Comparison of ENCODE assay signal across 8 cellular contexts in the genomic region with DNA sequence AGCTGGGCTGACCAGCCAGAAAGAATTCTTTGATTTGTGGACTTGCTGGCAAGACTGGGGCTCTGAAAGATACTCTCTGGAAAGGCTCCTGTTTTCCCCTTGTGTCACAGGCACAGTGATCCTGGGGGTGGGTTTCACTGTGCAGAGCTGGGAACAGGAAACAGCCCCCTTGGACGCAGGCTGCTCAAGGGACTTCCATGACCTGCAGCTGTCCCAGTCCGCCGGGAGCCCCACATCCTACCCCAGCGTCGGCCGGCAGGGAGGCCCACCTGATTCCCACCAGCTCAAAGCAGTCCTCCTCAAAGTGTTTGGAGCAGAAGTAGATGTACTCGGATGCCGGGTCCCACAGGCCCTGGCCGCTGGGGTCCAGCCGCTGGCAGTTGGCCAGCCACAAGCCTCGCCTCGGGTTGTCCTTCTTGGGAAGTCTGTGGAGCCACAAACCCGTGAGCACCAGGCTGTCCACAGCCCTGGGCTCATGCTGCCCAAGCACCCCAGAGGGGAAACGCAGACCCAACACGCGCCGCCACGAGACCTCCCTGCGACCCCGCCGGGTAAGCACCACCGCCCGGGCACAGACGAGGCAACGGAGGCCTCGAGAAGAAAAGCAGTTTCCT. TPM values are rescaled to one million over a fixed set of nuclear protein-coding genes. Genes with fewer than 3 reads are reported as not detected.
DNase-seq lines count a peak whose midpoint lies in the region.

No MANE protein-coding gene starts in this region.

- DNase-seq in GM19238 (ENCODE audit: insufficient read length, low spot score) (peak; percentile 37), ureter (ENCODE audit: low spot score) (no peak), AG20443 (ENCODE audit: low spot score) (no peak), germinal center (ENCODE audit: low spot score) (no peak)
- DNase-seq in stimulated activated CD4-positive, alpha-beta T cell treated with anti-CD3 and anti-CD28 coated beads, Interleukin-4, amount 100 ng/mL, for 1 hour, result no peak

- H3K4me1 ChIP-seq in muscle layer of duodenum (ENCODE audit: control insufficient read depth in 1 of 2, insufficient read depth in 2 of 2, low read length in 2 of 2), result peaks cover 18 to 32% of the 10 kb centered on the region in 2 donors

- no peaks in the 10 kb centered on the region for H3K27me3 ChIP-seq in muscle layer of duodenum (ENCODE audit: low read depth, low read length)

- H3K27ac ChIP-seq in KOPT-K1 (ENCODE audit: low read depth, low read length, poor library complexity, severe bottlenecking) (peak overlapping the region; percentile 91), cingulate gyrus (ENCODE audit: low read depth, low read length) (peak overlapping the region; percentile 96), muscle layer of duodenum (ENCODE audit: low read length) (peak overlapping the region; percentile 93)

- H3K36me3 ChIP-seq in KOPT-K1 (ENCODE audit: insufficient read depth, low read length), result peaks cover 46% of the 10 kb centered on the region
- H3K36me3 ChIP-seq in muscle layer of duodenum (ENCODE audit: control insufficient read depth in 1 of 2, insufficient read depth in 2 of 2, low read length in 2 of 2), result peaks cover 2 to 54% of the 10 kb centered on the region in 2 donors

- H3K9me3 ChIP-seq in KOPT-K1 (ENCODE audit: insufficient read depth, low read length, poor library complexity, severe bottlenecking), result no peaks in the 10 kb centered on the region
- H3K9me3 ChIP-seq in muscle layer of duodenum (ENCODE audit: control insufficient read depth in 1 of 2, low read length in 2 of 2), result no peaks in the 10 kb centered on the region

- peak overlapping the region; percentile 79 to 90 for H3K4me3 ChIP-seq in muscle layer of duodenum (ENCODE audit: low read depth in 1 of 2, low read length in 2 of 2)

RNA-seq across cellular contexts. Expression of gene THAP7, which starts 0.8 kb away (rescaled TPM):
- 25.8 TPM for total RNA-seq in ureter

RNA-seq across cellular contexts. Expression of gene P2RX6, which starts 13.9 kb away (rescaled TPM):
- 5.7 TPM for total RNA-seq in ureter

RNA-seq across cellular contexts. Expression of gene LZTR1, which starts 19.0 kb away (rescaled TPM):
- 79.6 TPM for total RNA-seq in ureter

RNA-seq across cellular contexts. Expression of gene SLC7A4, which starts 31.3 kb away (rescaled TPM):
- 8.1 TPM for total RNA-seq in ureter

RNA-seq across cellular contexts. Expression of gene AIFM3, which starts 34.0 kb away (rescaled TPM):
- total RNA-seq in ureter, result 15.4 TPM
